ENCODE assay signal across 26 cellular contexts in genomic region chr22:26734339-26735018, GRCh38.
DNase-seq lines count a peak whose midpoint lies in the region; ATAC-seq, FAIRE-seq and TF ChIP-seq lines count a peak whose summit lies in the region.
"Had no signal": no experiment of that assay in that cellular context is flagged by ENCODE, and none has a peak within 500 bp of the region (broad histone marks: within the 10 kb centered on the region; RNA-seq: fewer than 3 reads in every experiment).

No MANE protein-coding gene starts in this region.

- no peaks in the 10 kb centered on the region for H3K36me3 ChIP-seq in astrocyte (ENCODE audit: insufficient read depth, low read length)
- H3K36me3 ChIP-seq: Peyer's patch had no signal

- H3K27me3 ChIP-seq in astrocyte (ENCODE audit: insufficient read depth, low read length) = no peaks in the 10 kb centered on the region
- H3K27me3 ChIP-seq: BLaER1 treated with 17β-estradiol and CSF1 and Interleukin-3, amounts not matched to agents 10 nM and 100 nM; Peyer's patch had no signal

- H3K27ac Mint-ChIP-seq in activated naive CD4-positive, alpha-beta T cell treated with anti-CD3 and anti-CD28 coated beads, Interleukin-2, amount 50 U/mL, for 24 hours = peak overlapping the region; percentile 51
- H3K27ac Mint-ChIP-seq in activated naive CD4-positive, alpha-beta T cell treated with anti-CD3 and anti-CD28 coated beads for 36 hours = no peak overlapping the region
- H3K27ac Mint-ChIP-seq in astrocyte (ENCODE audit: unreplicated experiment) = no peak overlapping the region

- no peak overlapping the region for H3K4me3 Mint-ChIP-seq in activated naive CD4-positive, alpha-beta T cell treated with anti-CD3 and anti-CD28 coated beads, Interleukin-2, amount 50 U/mL, for 24 hours
- H3K4me3 Mint-ChIP-seq in activated naive CD4-positive, alpha-beta T cell treated with anti-CD3 and anti-CD28 coated beads for 36 hours = no peak overlapping the region
- no peak overlapping the region for H3K4me3 Mint-ChIP-seq in astrocyte (ENCODE audit: unreplicated experiment)
- H3K4me3 Mint-ChIP-seq: CD4-positive, alpha-beta memory T cell had no signal

- H3K27me3 Mint-ChIP-seq in activated naive CD4-positive, alpha-beta T cell treated with anti-CD3 and anti-CD28 coated beads, Interleukin-2, amount 50 U/mL, for 24 hours = no peaks in the 10 kb centered on the region
- no peaks in the 10 kb centered on the region for H3K27me3 Mint-ChIP-seq in activated naive CD4-positive, alpha-beta T cell treated with anti-CD3 and anti-CD28 coated beads for 36 hours (ENCODE audit: low read depth)
- no peaks in the 10 kb centered on the region for H3K27me3 Mint-ChIP-seq in astrocyte (ENCODE audit: low read depth, unreplicated experiment)
- H3K27me3 Mint-ChIP-seq: CD4-positive, alpha-beta memory T cell had no signal

- no peaks in the 10 kb centered on the region for H3K9me3 ChIP-seq in astrocyte (ENCODE audit: insufficient read depth, low read depth, low read length)
- H3K9me3 ChIP-seq: Caco-2, Peyer's patch had no signal

- no peaks in the 10 kb centered on the region for H3K79me2 ChIP-seq in astrocyte (ENCODE audit: insufficient read depth, low read length)

- peaks cover 2% of the 10 kb centered on the region for H3K4me1 ChIP-seq in astrocyte (ENCODE audit: insufficient read depth, low read length)
- H3K4me1 ChIP-seq: Caco-2, Peyer's patch had no signal

- H2AFZ ChIP-seq in astrocyte (ENCODE audit: low read depth, low read length) = no peak overlapping the region

- no peak overlapping the region for H3K9ac ChIP-seq in astrocyte (ENCODE audit: low read length)
- H3K9ac ChIP-seq: BLaER1 treated with 17β-estradiol and CSF1 and Interleukin-3, amounts not matched to agents 10 nM and 100 nM; KMS-11 had no signal

- H3K27ac ChIP-seq in astrocyte (ENCODE audit: low read depth, low read length) = no peak overlapping the region
- H3K27ac ChIP-seq: BLaER1 treated with 17β-estradiol and CSF1 and Interleukin-3, amounts not matched to agents 10 nM and 100 nM; KMS-11; Peyer's patch had no signal

- intact Hi-C loops in activated naive CD4-positive, alpha-beta T cell treated with anti-CD3 and anti-CD28 coated beads for 36 hours (cut with micrococcal nuclease) = no loop called here

- H3K36me3 Mint-ChIP-seq in activated naive CD4-positive, alpha-beta T cell treated with anti-CD3 and anti-CD28 coated beads, Interleukin-2, amount 50 U/mL, for 24 hours = peaks cover 23% of the 10 kb centered on the region
- peaks cover 16% of the 10 kb centered on the region for H3K36me3 Mint-ChIP-seq in activated naive CD4-positive, alpha-beta T cell treated with anti-CD3 and anti-CD28 coated beads for 36 hours (ENCODE audit: low read depth)
- H3K36me3 Mint-ChIP-seq in astrocyte (ENCODE audit: low read depth, unreplicated experiment) = peaks cover 8% of the 10 kb centered on the region

- no peak overlapping the region for H3K4me2 ChIP-seq in astrocyte (ENCODE audit: low read length)
- H3K4me2 ChIP-seq: BLaER1 treated with 17β-estradiol and CSF1 and Interleukin-3, amounts not matched to agents 10 nM and 100 nM; KMS-11 had no signal

- no peak overlapping the region for H3K4me3 ChIP-seq in astrocyte (ENCODE audit: insufficient read depth, low read depth, low read length)
- H3K4me3 ChIP-seq: BLaER1 treated with 17β-estradiol and CSF1 and Interleukin-3, amounts not matched to agents 10 nM and 100 nM; Peyer's patch had no signal

- CTCF ChIA-PET in activated naive CD4-positive, alpha-beta T cell treated with anti-CD3 and anti-CD28 coated beads for 36 hours (lab: Charles Lee) = no interaction called here

- no peak for DNase-seq in activated naive CD4-positive, alpha-beta T cell treated with anti-CD3 and anti-CD28 coated beads for 36 hours
- DNase-seq in ELR (ENCODE audit: low read depth) (peak; percentile 19), astrocyte (ENCODE audit: low read depth) (peak; percentile 25), lung microvascular endothelial cell (ENCODE audit: low read depth in 2 of 2) (peak; percentile 51 to 77), NOMO-1 treated with DMSO at 0.1 percent for 48 hours (lab: John Stamatoyannopoulos, UW; ENCODE audit: unreplicated experiment) (no peak)
- no peak for DNase-seq in activated CD4-positive, alpha-beta T cell treated with anti-CD3 and anti-CD28 coated beads for 48 hours
- DNase-seq: 8988T; Caco-2; CD4-positive, alpha-beta memory T cell; DMS 273 treated with DMSO at 0.1 percent for 48 hours; DMS79 treated with DMSO at 0.1 percent for 48 hours; H7; MV-4-11; NCI-H1105 treated with DMSO at 0.1 percent for 48 hours; NCI-H1694; NCI-H2081; NCI-H2171 treated with DMSO at 0.1 percent for 48 hours; NCI-H524 treated with DMSO at 0.1 percent for 48 hours; NCI-H82; Peyer's patch had no signal

- no peak for TF ChIP-seq CTCF in astrocyte (IDR thresholded peaks at IDR 0.05; ENCODE audit: insufficient read depth, low read depth, low read length)

- H3K9me3 Mint-ChIP-seq in activated naive CD4-positive, alpha-beta T cell treated with anti-CD3 and anti-CD28 coated beads, Interleukin-2, amount 50 U/mL, for 24 hours = no peaks in the 10 kb centered on the region
- H3K9me3 Mint-ChIP-seq in activated naive CD4-positive, alpha-beta T cell treated with anti-CD3 and anti-CD28 coated beads for 36 hours = no peaks in the 10 kb centered on the region
- H3K9me3 Mint-ChIP-seq in astrocyte (ENCODE audit: unreplicated experiment) = peaks cover 7% of the 10 kb centered on the region

- no peak for FAIRE-seq in astrocyte (lab: Jason Lieb, UNC)
- FAIRE-seq: GM12891, HTR-8/SVneo had no signal

- peaks cover 4% of the 10 kb centered on the region for H3K4me1 Mint-ChIP-seq in activated naive CD4-positive, alpha-beta T cell treated with anti-CD3 and anti-CD28 coated beads, Interleukin-2, amount 50 U/mL, for 24 hours
- H3K4me1 Mint-ChIP-seq in activated naive CD4-positive, alpha-beta T cell treated with anti-CD3 and anti-CD28 coated beads for 36 hours (ENCODE audit: low read depth) = no peaks in the 10 kb centered on the region
- H3K4me1 Mint-ChIP-seq in astrocyte (ENCODE audit: low read depth, unreplicated experiment) = peaks cover 3% of the 10 kb centered on the region

- ATAC-seq in HG03159 (IDR thresholded peaks at IDR 0.05; ENCODE audit: unreplicated experiment) = no peak

- H4K20me1 ChIP-seq in astrocyte (ENCODE audit: insufficient read depth, low read length) = no peaks in the 10 kb centered on the region
- H4K20me1 ChIP-seq: BLaER1 treated with 17β-estradiol and CSF1 and Interleukin-3, amounts not matched to agents 10 nM and 100 nM had no signal

Comparison
In these comparisons a context has a peak if more than half of its experiments do, and no peak if none do; other contexts are left out.
1. DNase-seq: peak in ELR (single experiment), astrocyte (single experiment) and lung microvascular endothelial cell (2 of 2); none in activated naive CD4-positive, alpha-beta T cell treated with anti-CD3 and anti-CD28 coated beads for 36 hours (single experiment), NOMO-1 treated with DMSO at 0.1 percent for 48 hours (single experiment) and activated CD4-positive, alpha-beta T cell treated with anti-CD3 and anti-CD28 coated beads for 48 hours (single experiment).